Comparison of ENCODE assay signal across 15 cellular contexts in genomic region chr18:75477913-75478312, GRCh38. TPM values are rescaled to one million over a fixed set of nuclear protein-coding genes. Genes with fewer than 3 reads are reported as not detected.
DNase-seq lines count a peak whose midpoint lies in the region; ATAC-seq and TF ChIP-seq lines count a peak whose summit lies in the region.
"Had no signal": no experiment of that assay in that cellular context is flagged by ENCODE, and none has a peak within 500 bp of the region (broad histone marks: within the 10 kb centered on the region; RNA-seq: fewer than 3 reads in every experiment).

No MANE protein-coding gene starts in this region.

- intact Hi-C loops in lower leg skin (cut with DNase I; ENCODE audit: low total_unique reads), result no loop called here
- intact Hi-C loops in CD4-positive, alpha-beta memory T cell (cut with micrococcal nuclease), result loop anchor here (2.0 kb wide), 1 partner anchor 231 kb away; no protein-coding TSS in a partner anchor

- POLR2A ChIA-PET in CD4-positive, alpha-beta memory T cell (lab: Charles Lee; ENCODE audit: partially characterized antibody), result no interaction called here

- TF ChIP-seq POLR2A in lower leg skin (IDR thresholded peaks at IDR 0.05), result no peak

- CTCF ChIA-PET in CD4-positive, alpha-beta memory T cell (lab: Charles Lee; ENCODE audit: partially characterized antibody), result interaction anchor here (1.2 to 4.8 kb wide), 6 partner anchors 9 to 926 kb away, joined by 3 to 28 read pairs (median 4); no protein-coding TSS in a partner anchor

- H3K27me3 ChIP-seq in CD4-positive, alpha-beta memory T cell (ENCODE audit: insufficient read depth, low read length), result no peaks in the 10 kb centered on the region
- H3K27me3 ChIP-seq: gastroesophageal sphincter had no signal

- H3K27me3 Mint-ChIP-seq in CD4-positive, alpha-beta memory T cell, result peaks cover 7 to 8% of the 10 kb centered on the region in 2 donors

- peaks cover 0 to 2% (median 0%) of the 10 kb centered on the region in 4 donors for H3K4me1 Mint-ChIP-seq in CD4-positive, alpha-beta memory T cell

- H3K9me3 Mint-ChIP-seq in CD4-positive, alpha-beta memory T cell, result peaks cover 0 to 3% (median 0%) of the 10 kb centered on the region in 8 donors

- H3K4me3 ChIP-seq in foreskin fibroblast (ENCODE audit: low read depth in 1 of 2, low read length in 2 of 2), result no peak overlapping the region
- no peak overlapping the region for H3K4me3 ChIP-seq in lower leg skin (ENCODE audit: low read depth, poor library complexity, severe bottlenecking)
- H3K4me3 ChIP-seq in CD4-positive, alpha-beta memory T cell (ENCODE audit: low read length in 2 of 2), result no peak overlapping the region
- H3K4me3 ChIP-seq: gastroesophageal sphincter, thoracic aorta had no signal

- TF ChIP-seq CTCF in foreskin fibroblast (IDR thresholded peaks at IDR 0.05; ENCODE audit: low read depth, low read length) (no peak), lower leg skin (IDR thresholded peaks at IDR 0.05) (no peak)

- H3K36me3 ChIP-seq in CD4-positive, alpha-beta memory T cell (ENCODE audit: insufficient read depth, low read length), result no peaks in the 10 kb centered on the region
- H3K36me3 ChIP-seq: gastroesophageal sphincter, thoracic aorta had no signal

- H3K4me1 ChIP-seq in CD4-positive, alpha-beta memory T cell (ENCODE audit: insufficient read depth, low read length), result no peaks in the 10 kb centered on the region

- ATAC-seq in HG02798 (IDR thresholded peaks at IDR 0.05; ENCODE audit: poor library complexity, unreplicated experiment), result peak; percentile 36
- ATAC-seq: activated CD4-positive, CD25-positive, alpha-beta regulatory T cell treated with anti-CD3 and anti-CD28 coated beads, Interleukin-2, amount 50 U/mL, for 24 hours; gastroesophageal sphincter had no signal

- no peak overlapping the region for H3K4me3 Mint-ChIP-seq in CD4-positive, alpha-beta memory T cell

- DNase-seq in Daoy (ENCODE audit: low read depth) (peak; percentile 35), RPMI7951 (ENCODE audit: low read depth) (peak; percentile 65), foreskin fibroblast (peak; percentile 30 to 63), lower leg skin (ENCODE audit: low spot score in 2 of 2) (no peak), OCI-M2 (lab: John Stamatoyannopoulos, UW; ENCODE audit: unreplicated experiment) (no peak)
- no peak for DNase-seq in activated CD8-positive, alpha-beta memory T cell treated with anti-CD3 and anti-CD28 coated beads, Interleukin-2, amount 50 U/mL, for 4 hours
- no peak for DNase-seq in CD4-positive, alpha-beta memory T cell
- DNase-seq: activated effector memory CD4-positive, alpha-beta T cell treated with Interleukin-2 at 50 U/mL for 16 hours; C1 segment of cervical spinal cord; midbrain; NCI-H187 treated with DMSO at 0.1 percent for 48 hours had no signal

- no peaks in the 10 kb centered on the region for H3K9me3 ChIP-seq in CD4-positive, alpha-beta memory T cell (ENCODE audit: control insufficient read depth in 1 of 2, low read length in 2 of 2)
- H3K9me3 ChIP-seq: thoracic aorta had no signal

- no peak overlapping the region for H3K27ac Mint-ChIP-seq in CD4-positive, alpha-beta memory T cell

- no peak overlapping the region for H3K27ac ChIP-seq in CD4-positive, alpha-beta memory T cell (ENCODE audit: low read depth, low read length)
- H3K27ac ChIP-seq: gastroesophageal sphincter, thoracic aorta had no signal

- H3K36me3 Mint-ChIP-seq in CD4-positive, alpha-beta memory T cell, result no peaks in the 10 kb centered on the region

- 75 to 89% methylated on average over 1 of the region's 1 CpG for WGBS in lower leg skin, 2 donors

RNA-seq across cellular contexts. Expression of gene SMIM21, which starts 50.4 kb away (rescaled TPM):
- not detected in 2 replicates for total RNA-seq in Daoy (2014; rRNA removed; shearing (Covaris generic))
- total RNA-seq in RPMI7951 (2014; rRNA removed; shearing (Covaris generic)), result not detected in 2 replicates
- total RNA-seq in lower leg skin, result not detected
- not detected for total RNA-seq in CD4-positive, alpha-beta memory T cell
- polyA plus RNA-seq in CD4-positive, alpha-beta memory T cell, result not detected
- total RNA-seq: gastroesophageal sphincter, thoracic aorta had no signal

Comparison
In these comparisons a context has a peak if more than half of its experiments do, and no peak if none do; other contexts are left out.
1. DNase-seq: peak in Daoy (single experiment), RPMI7951 (single experiment) and foreskin fibroblast (2 of 2); none in lower leg skin (0 of 2), activated CD8-positive, alpha-beta memory T cell treated with anti-CD3 and anti-CD28 coated beads, Interleukin-2, amount 50 U/mL, for 4 hours (single experiment), CD4-positive, alpha-beta memory T cell (0 of 5) and OCI-M2 (single experiment).